Comparison of ENCODE assay signal across 21 cellular contexts in the genomic region with DNA sequence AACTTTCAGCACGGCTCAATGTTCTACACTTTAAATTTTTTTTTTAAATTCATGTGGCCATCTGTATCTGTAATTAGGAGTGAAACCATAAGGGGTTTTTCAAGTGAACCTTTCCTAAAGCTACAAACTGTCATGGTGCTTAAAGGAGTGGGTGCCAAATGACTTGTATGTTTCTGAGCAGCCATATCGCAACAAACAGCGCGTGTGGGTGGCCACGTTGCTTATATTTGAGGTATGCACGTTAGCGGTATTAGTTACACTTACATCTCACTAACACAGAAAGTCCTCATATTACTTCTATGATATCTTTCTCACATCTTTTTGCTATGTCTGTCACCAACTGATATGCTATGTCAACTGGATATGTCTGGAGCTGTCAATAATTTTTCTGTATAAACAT.
"Had no signal": no experiment of that assay in that cellular context is flagged by ENCODE, and none has a peak within 500 bp of the region (broad histone marks: within the 10 kb centered on the region; RNA-seq: fewer than 3 reads in every experiment).

No MANE protein-coding gene starts in this region.

- H3K27me3 ChIP-seq: hepatocyte, neutrophil, sigmoid colon had no signal

- H3K27ac ChIP-seq: foreskin keratinocyte, hepatocyte, left ventricle myocardium inferior, lower lobe of right lung, neutrophil, sigmoid colon had no signal

- H3K4me3 ChIP-seq: hepatocyte, left ventricle myocardium inferior, lower lobe of right lung, sigmoid colon had no signal

- H3K9me3 ChIP-seq: left ventricle myocardium inferior, lower lobe of right lung, neutrophil, sigmoid colon had no signal

- H2AFZ ChIP-seq: hepatocyte had no signal

- H3K36me3 Mint-ChIP-seq: memory B cell, mesothelial cell of epicardium, naive B cell had no signal

- DNase-seq: effector memory CD4-positive, alpha-beta T cell; head of caudate nucleus; kidney; left cardiac atrium; left ventricle myocardium inferior; lower lobe of right lung; naive B cell; nephron progenitor cell; posterior cingulate gyrus; sigmoid colon; small intestine; stimulated activated CD4-positive, alpha-beta T cell treated with anti-CD3 and anti-CD28 coated beads, Interleukin-12 subunit alpha, Interleukin-12 subunit beta, amount 100 ng/mL, for 4 hours; stimulated activated naive CD4-positive, alpha-beta T cell treated with Interleukin-2 at 50 U/mL for 16 hours; trophoblast cell had no signal

- H3K4me3 Mint-ChIP-seq: memory B cell, mesothelial cell of epicardium, naive B cell, nephron progenitor cell had no signal

- FAIRE-seq: endometrium, kidney, small intestine had no signal

- H3K36me3 ChIP-seq: left ventricle myocardium inferior, lower lobe of right lung, neutrophil, sigmoid colon had no signal

- H3K4me1 ChIP-seq: foreskin keratinocyte, lower lobe of right lung had no signal

- H3K4me1 Mint-ChIP-seq: memory B cell, naive B cell had no signal

- H3K4me2 ChIP-seq: hepatocyte had no signal

- H3K79me2 ChIP-seq: hepatocyte had no signal

- H3K27ac Mint-ChIP-seq: memory B cell, mesothelial cell of epicardium, naive B cell, nephron progenitor cell had no signal

- H3K9me3 Mint-ChIP-seq: memory B cell, mesothelial cell of epicardium, naive B cell, nephron progenitor cell had no signal

- ATAC-seq: esophagus mucosa, foreskin keratinocyte, left cardiac atrium, lower lobe of right lung had no signal
